ENCODE assay signal across 26 cellular contexts in genomic region chrX:118626346-118626745, GRCh38.
DNase-seq lines count a peak whose midpoint lies in the region; ATAC-seq and TF ChIP-seq lines count a peak whose summit lies in the region.
"Had no signal": no experiment of that assay in that cellular context is flagged by ENCODE, and none has a peak within 500 bp of the region (broad histone marks: within the 10 kb centered on the region; RNA-seq: fewer than 3 reads in every experiment).

No MANE protein-coding gene starts in this region.

- H3K4me1 Mint-ChIP-seq in activated naive CD4-positive, alpha-beta T cell treated with anti-CD3 and anti-CD28 coated beads, Interleukin-2, amount 50 U/mL, for 24 hours, result no peaks in the 10 kb centered on the region
- H3K4me1 Mint-ChIP-seq in activated naive CD4-positive, alpha-beta T cell treated with anti-CD3 and anti-CD28 coated beads for 36 hours (ENCODE audit: low read depth), result no peaks in the 10 kb centered on the region
- H3K4me1 Mint-ChIP-seq in CD8-positive, alpha-beta T cell (ENCODE audit: low read depth), result no peaks in the 10 kb centered on the region
- H3K4me1 Mint-ChIP-seq: CD8-positive, alpha-beta memory T cell; H9 had no signal

- no peak overlapping the region for H3K27ac ChIP-seq in CD8-positive, alpha-beta T cell (ENCODE audit: low read depth, low read length)
- H3K27ac ChIP-seq: BLaER1 treated with 17β-estradiol and CSF1 and Interleukin-3, amounts not matched to agents 10 nM and 100 nM; SJCRH30 had no signal

- no peak for DNase-seq in activated naive CD4-positive, alpha-beta T cell treated with anti-CD3 and anti-CD28 coated beads for 36 hours
- DNase-seq in CD8-positive, alpha-beta T cell, result no peak
- DNase-seq in left lobe of liver (ENCODE audit: low spot score), result peak; percentile 58
- DNase-seq in GM10248 (ENCODE audit: extremely low spot score), result no peak
- no peak for DNase-seq in lower leg skin (ENCODE audit: low spot score in 2 of 2)
- DNase-seq: Calu3; CD8-positive, alpha-beta memory T cell; DMS79 treated with DMSO at 0.1 percent for 48 hours; GF-D8; H9; KBM-7; MV-4-11; NCI-H1105 treated with DMSO at 0.1 percent for 48 hours; NCI-H146; NCI-H1930; NCI-H2107; NCI-H446; NCI-H524 treated with DMSO at 0.1 percent for 48 hours; NCI-H774; PC-3; SJCRH30 had no signal

- no peaks in the 10 kb centered on the region for H3K4me1 ChIP-seq in CD8-positive, alpha-beta T cell (ENCODE audit: insufficient read depth, low read length)
- H3K4me1 ChIP-seq: SJCRH30 had no signal

- H3K36me3 Mint-ChIP-seq in activated naive CD4-positive, alpha-beta T cell treated with anti-CD3 and anti-CD28 coated beads, Interleukin-2, amount 50 U/mL, for 24 hours, result no peaks in the 10 kb centered on the region
- peaks cover 8% of the 10 kb centered on the region for H3K36me3 Mint-ChIP-seq in activated naive CD4-positive, alpha-beta T cell treated with anti-CD3 and anti-CD28 coated beads for 36 hours (ENCODE audit: low read depth)
- peaks cover 54% of the 10 kb centered on the region for H3K36me3 Mint-ChIP-seq in CD8-positive, alpha-beta T cell

- H3K36me3 ChIP-seq in CD8-positive, alpha-beta T cell (ENCODE audit: insufficient read depth, low read length), result peaks cover 48% of the 10 kb centered on the region
- H3K36me3 ChIP-seq: SJCRH30 had no signal

- CTCF ChIA-PET in activated naive CD4-positive, alpha-beta T cell treated with anti-CD3 and anti-CD28 coated beads for 36 hours (lab: Charles Lee), result no interaction called here
- CTCF ChIA-PET in CD8-positive, alpha-beta T cell (lab: Charles Lee), result no interaction called here
- CTCF ChIA-PET in GM10248 (lab: Yijun Ruan, JAX), result interaction anchor here (1.0 to 1.6 kb wide), 5 partner anchors 8 to 27 kb away, joined by 3 to 7 read pairs (median 4); no protein-coding TSS in a partner anchor

- H3K27me3 Mint-ChIP-seq in activated naive CD4-positive, alpha-beta T cell treated with anti-CD3 and anti-CD28 coated beads, Interleukin-2, amount 50 U/mL, for 24 hours, result no peaks in the 10 kb centered on the region
- H3K27me3 Mint-ChIP-seq in activated naive CD4-positive, alpha-beta T cell treated with anti-CD3 and anti-CD28 coated beads for 36 hours (ENCODE audit: low read depth), result no peaks in the 10 kb centered on the region
- no peaks in the 10 kb centered on the region for H3K27me3 Mint-ChIP-seq in CD8-positive, alpha-beta T cell (ENCODE audit: low read depth)
- H3K27me3 Mint-ChIP-seq: CD8-positive, alpha-beta memory T cell had no signal

- POLR2A ChIA-PET in CD8-positive, alpha-beta T cell (lab: Charles Lee), result interaction anchor here (1.0 kb wide), 1 partner anchor 11 kb away, joined by 3 read pairs; no protein-coding TSS in a partner anchor
- POLR2A ChIA-PET in GM10248 (lab: Yijun Ruan, JAX), result no interaction called here

- H3K4me3 Mint-ChIP-seq in activated naive CD4-positive, alpha-beta T cell treated with anti-CD3 and anti-CD28 coated beads, Interleukin-2, amount 50 U/mL, for 24 hours, result no peak overlapping the region
- no peak overlapping the region for H3K4me3 Mint-ChIP-seq in activated naive CD4-positive, alpha-beta T cell treated with anti-CD3 and anti-CD28 coated beads for 36 hours
- H3K4me3 Mint-ChIP-seq in CD8-positive, alpha-beta T cell, result no peak overlapping the region
- H3K4me3 Mint-ChIP-seq: CD8-positive, alpha-beta memory T cell; H9 had no signal

- WGBS in lower leg skin, 2 donors, result 68 to 87% methylated on average over 4 of the region's 4 CpGs

- intact Hi-C loops in activated naive CD4-positive, alpha-beta T cell treated with anti-CD3 and anti-CD28 coated beads for 36 hours (cut with micrococcal nuclease), result loop anchor here (5.0 kb wide), 1 partner anchor 196 kb away; the partner anchor contains the start of gene ZCCHC12
- intact Hi-C loops in CD8-positive, alpha-beta T cell (cut with DNase I, micrococcal nuclease), result loop anchor here in 1 of 2 experiments (10.0 kb wide), 1 partner anchor 48 kb away; no protein-coding TSS in a partner anchor
- intact Hi-C loops in lower leg skin (cut with DNase I; ENCODE audit: low total_unique reads), result no loop called here

- no peaks in the 10 kb centered on the region for H3K9me3 Mint-ChIP-seq in activated naive CD4-positive, alpha-beta T cell treated with anti-CD3 and anti-CD28 coated beads, Interleukin-2, amount 50 U/mL, for 24 hours
- no peaks in the 10 kb centered on the region for H3K9me3 Mint-ChIP-seq in activated naive CD4-positive, alpha-beta T cell treated with anti-CD3 and anti-CD28 coated beads for 36 hours
- H3K9me3 Mint-ChIP-seq in CD8-positive, alpha-beta T cell, result no peaks in the 10 kb centered on the region
- H3K9me3 Mint-ChIP-seq: CD8-positive, alpha-beta memory T cell had no signal

- no peak overlapping the region for H3K4me3 ChIP-seq in CD8-positive, alpha-beta T cell (ENCODE audit: low read depth, low read length)
- H3K4me3 ChIP-seq in lower leg skin (ENCODE audit: low read depth, poor library complexity, severe bottlenecking), result no peak overlapping the region
- H3K4me3 ChIP-seq: BLaER1 treated with 17β-estradiol and CSF1 and Interleukin-3, amounts not matched to agents 10 nM and 100 nM; SJCRH30 had no signal

- H3K27ac Mint-ChIP-seq in activated naive CD4-positive, alpha-beta T cell treated with anti-CD3 and anti-CD28 coated beads, Interleukin-2, amount 50 U/mL, for 24 hours, result peak overlapping the region; percentile 30
- H3K27ac Mint-ChIP-seq in activated naive CD4-positive, alpha-beta T cell treated with anti-CD3 and anti-CD28 coated beads for 36 hours, result no peak overlapping the region
- peak overlapping the region; percentile 41 for H3K27ac Mint-ChIP-seq in CD8-positive, alpha-beta T cell
- H3K27ac Mint-ChIP-seq: H9 had no signal

- TF ChIP-seq CTCF in CD8-positive, alpha-beta T cell (IDR thresholded peaks at IDR 0.05), result no peak
- TF ChIP-seq CTCF in GM10248 (IDR thresholded peaks at IDR 0.05; ENCODE audit: control extremely low read depth, extremely low read depth, low read depth, missing control alignments), result no peak
- no peak for TF ChIP-seq CTCF in lower leg skin (IDR thresholded peaks at IDR 0.05)

- no peak for ATAC-seq in CD8-positive, alpha-beta T cell
- ATAC-seq in left lobe of liver (peak; percentile 94), GM21786 (IDR thresholded peaks at IDR 0.05; ENCODE audit: unreplicated experiment) (no peak)
- ATAC-seq: PC-3, Right ventricle myocardium inferior, SK-N-SH treated with all-trans-retinoic acid at 6 μM for 48 hours had no signal

- no peaks in the 10 kb centered on the region for H3K27me3 ChIP-seq in CD8-positive, alpha-beta T cell (ENCODE audit: insufficient read depth, low read length)
- H3K27me3 ChIP-seq: BLaER1 treated with 17β-estradiol and CSF1 and Interleukin-3, amounts not matched to agents 10 nM and 100 nM; SJCRH30 had no signal

- no peaks in the 10 kb centered on the region for H3K9me3 ChIP-seq in CD8-positive, alpha-beta T cell (ENCODE audit: low read length)
- H3K9me3 ChIP-seq: BLaER1 treated with 17β-estradiol and CSF1 and Interleukin-3, amounts not matched to agents 10 nM and 100 nM; SJCRH30 had no signal

- no peak for TF ChIP-seq POLR2A in lower leg skin (IDR thresholded peaks at IDR 0.05)
